In the genomic region with DNA sequence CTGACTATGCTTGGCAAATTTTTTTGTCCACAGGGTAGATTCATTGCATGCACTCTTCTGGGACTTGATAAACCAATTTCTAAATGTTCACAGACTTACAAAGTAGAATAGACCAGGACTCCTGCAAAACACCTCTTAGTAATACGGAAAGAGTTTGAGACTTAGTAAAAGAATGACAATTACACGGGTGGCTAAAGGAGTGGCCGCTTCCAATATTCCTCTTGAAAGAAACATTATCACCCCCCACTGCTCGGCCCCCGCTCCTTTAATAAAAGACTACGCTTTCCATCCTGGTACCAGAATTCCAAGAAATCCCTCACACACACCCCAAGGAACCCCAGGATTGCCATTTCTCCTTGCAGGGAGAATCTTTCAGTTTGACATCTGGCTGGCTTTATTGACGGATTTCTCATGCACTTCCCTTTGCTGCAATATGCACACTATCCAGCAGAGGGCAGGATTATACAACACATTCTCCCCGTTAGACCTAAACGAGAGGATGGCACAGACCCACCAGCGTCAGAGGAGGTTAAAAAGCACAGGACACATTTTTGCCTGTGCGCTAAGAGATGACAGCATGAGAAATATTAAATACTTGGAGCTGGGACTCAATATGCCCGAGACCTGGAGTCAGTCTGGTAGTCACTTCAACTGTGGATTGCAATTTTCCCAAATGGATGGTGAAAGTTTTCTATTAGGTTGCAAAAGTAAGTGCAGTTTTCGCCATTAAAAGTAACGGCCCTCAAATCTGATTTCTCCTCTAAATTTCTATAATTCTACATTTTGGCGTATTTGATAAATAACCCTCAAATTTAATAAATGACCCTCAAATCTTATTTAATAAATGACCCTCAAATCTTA, we compare ENCODE assay signal across 9 cellular contexts. TPM values are rescaled to one million over a fixed set of nuclear protein-coding genes. Genes with fewer than 3 reads are reported as not detected.
DNase-seq lines count a peak whose midpoint lies in the region.
"Had no signal": no experiment of that assay in that cellular context is flagged by ENCODE, and none has a peak within 500 bp of the region (broad histone marks: within the 10 kb centered on the region; RNA-seq: fewer than 3 reads in every experiment).

No MANE protein-coding gene starts in this region.

- H3K36me3 ChIP-seq in NT2/D1 (ENCODE audit: insufficient read depth, insufficient read length, low read length), result no peaks in the 10 kb centered on the region
- H3K36me3 ChIP-seq: BLaER1 had no signal

- peak; percentile 24 to 29 for DNase-seq in NCI-H187 (lab: John Stamatoyannopoulos, UW)
- no peak for DNase-seq in NCI-H187 treated with DMSO at 0.1 percent for 48 hours (lab: John Stamatoyannopoulos, UW)
- DNase-seq in HPDE6-E6E7 (ENCODE audit: extremely low spot score), result peak; percentile 42
- DNase-seq in NT2/D1 (ENCODE audit: low read depth, low spot score), result peak; percentile 85
- DNase-seq in activated CD8-positive, alpha-beta memory T cell treated with anti-CD3 and anti-CD28 coated beads, Interleukin-2, amount 50 U/mL, for 24 hours (ENCODE audit: extremely low read depth), result peak; percentile 6
- peak; percentile 12 for DNase-seq in epithelial cell of prostate (ENCODE audit: low read depth, low spot score)
- DNase-seq in myocyte (ENCODE audit: low read depth), result peak; percentile 80
- DNase-seq in stimulated activated CD8-positive, alpha-beta memory T cell treated with anti-CD3 and anti-CD28 coated beads, Interleukin-7, amount 100 ng/mL, for 48 hours (ENCODE audit: extremely low read depth in 1 of 2, low read depth in 1 of 2), result peak; percentile 15 to 21

- peaks cover 6% of the 10 kb centered on the region; the same call in 1 of the 2 replicates for H3K9me3 ChIP-seq in NT2/D1 (ENCODE audit: insufficient read depth, low read length)

- no peaks in the 10 kb centered on the region for H3K4me1 ChIP-seq in NT2/D1 (ENCODE audit: insufficient read depth, insufficient read length)

- no peaks in the 10 kb centered on the region for H3K27me3 ChIP-seq in NT2/D1 (ENCODE audit: insufficient read depth, insufficient read length)
- H3K27me3 ChIP-seq: BLaER1 had no signal

- no peak overlapping the region for H3K27ac ChIP-seq in epithelial cell of prostate

- H3K9ac ChIP-seq in NT2/D1 (ENCODE audit: insufficient read length, low read depth), result no peak overlapping the region

- no peak overlapping the region for H3K4me3 ChIP-seq in NT2/D1 (ENCODE audit: insufficient read length, low read depth)
- H3K4me3 ChIP-seq: BLaER1 had no signal

RNA-seq across cellular contexts. Expression of gene NUDT7, which starts 46.6 kb away (rescaled TPM):
- total RNA-seq in myocyte, result 0.53 and 0.99 TPM in 2 replicates
- 0.71 TPM for polyA plus RNA-seq in myocyte (2012)
